12 cellular contexts compared by ENCODE assay signal in the genomic region with DNA sequence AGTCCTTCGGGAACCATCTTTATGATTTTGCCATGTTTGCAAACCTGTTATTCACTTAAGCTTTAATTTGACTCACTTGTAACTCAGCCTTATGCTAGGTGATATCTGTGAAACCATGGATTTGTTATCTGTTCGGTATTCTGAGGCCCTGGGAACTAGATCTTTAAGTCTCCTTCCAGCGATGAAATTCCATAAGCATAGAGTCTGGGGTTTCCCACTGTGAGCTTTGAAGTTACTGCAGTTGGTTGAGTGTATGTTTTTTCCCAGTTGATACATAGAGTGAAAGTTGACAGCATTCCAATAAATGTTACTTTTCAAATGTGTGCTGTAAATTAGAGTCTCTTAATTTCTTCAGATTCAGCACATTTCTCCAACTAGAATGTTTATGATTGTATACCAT.
A peak's percentile ranks its signal among the peaks of the same experiment; 100 is the strongest.
DNase-seq lines count a peak whose midpoint lies in the region; ATAC-seq and TF ChIP-seq lines count a peak whose summit lies in the region.
"Had no signal": no experiment of that assay in that cellular context is flagged by ENCODE, and none has a peak within 500 bp of the region (broad histone marks: within the 10 kb centered on the region; RNA-seq: fewer than 3 reads in every experiment).

No MANE protein-coding gene starts in this region.

- intact Hi-C loops in activated CD4-positive, alpha-beta T cell treated with anti-CD3 and anti-CD28 coated beads, Interleukin-2, amount 10 ng/mL, durations not matched to agents 24 days and 14 days (cut with micrococcal nuclease), result loop anchor here (5.0 kb wide), 3 partner anchors 43 to 103 kb away; a partner anchor contains a TSS

- TF ChIP-seq CTCF in Loucy (conservative IDR thresholded peaks at IDR 0.05; ENCODE audit: low read length), result no peak

- peak overlapping the region; percentile 53 for H3K4me3 Mint-ChIP-seq in activated CD4-positive, alpha-beta T cell treated with anti-CD3 and anti-CD28 coated beads, Interleukin-2, amount 10 ng/mL, durations not matched to agents 24 days and 14 days
- peak overlapping the region; percentile 17 to 25 for H3K4me3 Mint-ChIP-seq in effector memory CD8-positive, alpha-beta T cell

- H3K27me3 ChIP-seq in BLaER1 (no peaks in the 10 kb centered on the region), Loucy (ENCODE audit: insufficient read depth, low read length, poor library complexity, severe bottlenecking) (no peaks in the 10 kb centered on the region)

- peaks cover 58% of the 10 kb centered on the region for H3K4me1 Mint-ChIP-seq in activated CD4-positive, alpha-beta T cell treated with anti-CD3 and anti-CD28 coated beads, Interleukin-2, amount 10 ng/mL, durations not matched to agents 24 days and 14 days
- H3K4me1 Mint-ChIP-seq in effector memory CD8-positive, alpha-beta T cell (ENCODE audit: low read depth in 2 of 2), result peaks cover 53 to 75% of the 10 kb centered on the region in 2 donors

- H3K36me3 ChIP-seq in BLaER1 (peaks cover 43% of the 10 kb centered on the region), Loucy (ENCODE audit: insufficient read depth, low read length) (peaks cover 30% of the 10 kb centered on the region; the same call in 1 of the 2 replicates)

- H3K4me3 ChIP-seq in BLaER1 (no peak overlapping the region), Loucy (ENCODE audit: low read length, poor library complexity, severe bottlenecking) (no peak overlapping the region)
- H3K4me3 ChIP-seq: PC-9 had no signal

- no peak overlapping the region for H3K4me2 ChIP-seq in BLaER1
- peak overlapping the region; percentile 59 for H3K4me2 ChIP-seq in Loucy (ENCODE audit: low read depth, low read length, poor library complexity, severe bottlenecking)
- H3K4me2 ChIP-seq: PC-9 had no signal

- no peaks in the 10 kb centered on the region for H3K9me2 ChIP-seq in Loucy (replicated peaks; ENCODE audit: low read depth, low read length)

- H3K9ac ChIP-seq in BLaER1 (no peak overlapping the region), Loucy (ENCODE audit: low read depth, low read length, poor library complexity, severe bottlenecking) (peak overlapping the region; percentile 45)

- peaks cover 90% of the 10 kb centered on the region for H3K79me2 ChIP-seq in Loucy (ENCODE audit: insufficient read depth, low read length)

- no peaks in the 10 kb centered on the region for H3K9me3 Mint-ChIP-seq in activated CD4-positive, alpha-beta T cell treated with anti-CD3 and anti-CD28 coated beads, Interleukin-2, amount 10 ng/mL, durations not matched to agents 24 days and 14 days
- H3K9me3 Mint-ChIP-seq in effector memory CD8-positive, alpha-beta T cell, result no peaks in the 10 kb centered on the region

- H3K4me1 ChIP-seq in BLaER1 (peaks cover 48% of the 10 kb centered on the region), Loucy (ENCODE audit: insufficient read depth, low read length, poor library complexity, severe bottlenecking) (peaks cover 44% of the 10 kb centered on the region)

- peaks cover 80% of the 10 kb centered on the region for H4K20me1 ChIP-seq in BLaER1
- peaks cover 58% of the 10 kb centered on the region for H4K20me1 ChIP-seq in Loucy (ENCODE audit: insufficient read depth, low read length, poor library complexity, severe bottlenecking)

- H3K9me3 ChIP-seq in BLaER1 (no peaks in the 10 kb centered on the region), Loucy (ENCODE audit: insufficient read depth, low read depth, low read length) (no peaks in the 10 kb centered on the region)

- H2AFZ ChIP-seq in Loucy (ENCODE audit: low read length), result no peak overlapping the region
- H2AFZ ChIP-seq: PC-9 had no signal

- H3K36me3 Mint-ChIP-seq in activated CD4-positive, alpha-beta T cell treated with anti-CD3 and anti-CD28 coated beads, Interleukin-2, amount 10 ng/mL, durations not matched to agents 24 days and 14 days (ENCODE audit: low read depth), result peaks cover 13% of the 10 kb centered on the region
- H3K36me3 Mint-ChIP-seq in effector memory CD8-positive, alpha-beta T cell (ENCODE audit: insufficient read depth), result peaks cover 27% of the 10 kb centered on the region

- H3K27me3 Mint-ChIP-seq in activated CD4-positive, alpha-beta T cell treated with anti-CD3 and anti-CD28 coated beads, Interleukin-2, amount 10 ng/mL, durations not matched to agents 24 days and 14 days, result no peaks in the 10 kb centered on the region
- no peaks in the 10 kb centered on the region for H3K27me3 Mint-ChIP-seq in effector memory CD8-positive, alpha-beta T cell

- DNase-seq in activated CD4-positive, alpha-beta T cell treated with anti-CD3 and anti-CD28 coated beads, Interleukin-2, amount 10 ng/mL, durations not matched to agents 24 days and 14 days, result no peak
- no peak for DNase-seq in activated CD4-positive, alpha-beta T cell treated with anti-CD3 and anti-CD28 coated beads for 4 hours
- no peak for DNase-seq in effector memory CD8-positive, alpha-beta T cell
- DNase-seq in NCI-H2029 treated with DMSO at 0.1 percent for 48 hours (lab: John Stamatoyannopoulos, UW), result no peak
- no peak for DNase-seq in stimulated activated CD4-positive, alpha-beta T cell treated with anti-CD3 and anti-CD28 coated beads, Interleukin-4, amount 100 ng/mL, for 24 hours
- DNase-seq: GOT3, NCI-H1092, PC-9 had no signal

- no peak for ATAC-seq in effector memory CD8-positive, alpha-beta T cell (replicated peaks)
- no peak for ATAC-seq in HG03196 (IDR thresholded peaks at IDR 0.05; ENCODE audit: unreplicated experiment)

- H3K27ac ChIP-seq in BLaER1, result peak overlapping the region; percentile 40; the same call in 1 of the 2 replicates
- H3K27ac ChIP-seq: HL-60, PC-9 had no signal

- peaks cover 4% of the 10 kb centered on the region; the same call in 1 of the 2 replicates for H3F3A ChIP-seq in Loucy (ENCODE audit: low read depth)

- H3K27ac Mint-ChIP-seq in activated CD4-positive, alpha-beta T cell treated with anti-CD3 and anti-CD28 coated beads, Interleukin-2, amount 10 ng/mL, durations not matched to agents 24 days and 14 days, result no peak overlapping the region
- H3K27ac Mint-ChIP-seq in effector memory CD8-positive, alpha-beta T cell, result peak overlapping the region in 1 of 2 donors; percentile 41
